ENCODE assay signal across 1 cellular context in the genomic region with DNA sequence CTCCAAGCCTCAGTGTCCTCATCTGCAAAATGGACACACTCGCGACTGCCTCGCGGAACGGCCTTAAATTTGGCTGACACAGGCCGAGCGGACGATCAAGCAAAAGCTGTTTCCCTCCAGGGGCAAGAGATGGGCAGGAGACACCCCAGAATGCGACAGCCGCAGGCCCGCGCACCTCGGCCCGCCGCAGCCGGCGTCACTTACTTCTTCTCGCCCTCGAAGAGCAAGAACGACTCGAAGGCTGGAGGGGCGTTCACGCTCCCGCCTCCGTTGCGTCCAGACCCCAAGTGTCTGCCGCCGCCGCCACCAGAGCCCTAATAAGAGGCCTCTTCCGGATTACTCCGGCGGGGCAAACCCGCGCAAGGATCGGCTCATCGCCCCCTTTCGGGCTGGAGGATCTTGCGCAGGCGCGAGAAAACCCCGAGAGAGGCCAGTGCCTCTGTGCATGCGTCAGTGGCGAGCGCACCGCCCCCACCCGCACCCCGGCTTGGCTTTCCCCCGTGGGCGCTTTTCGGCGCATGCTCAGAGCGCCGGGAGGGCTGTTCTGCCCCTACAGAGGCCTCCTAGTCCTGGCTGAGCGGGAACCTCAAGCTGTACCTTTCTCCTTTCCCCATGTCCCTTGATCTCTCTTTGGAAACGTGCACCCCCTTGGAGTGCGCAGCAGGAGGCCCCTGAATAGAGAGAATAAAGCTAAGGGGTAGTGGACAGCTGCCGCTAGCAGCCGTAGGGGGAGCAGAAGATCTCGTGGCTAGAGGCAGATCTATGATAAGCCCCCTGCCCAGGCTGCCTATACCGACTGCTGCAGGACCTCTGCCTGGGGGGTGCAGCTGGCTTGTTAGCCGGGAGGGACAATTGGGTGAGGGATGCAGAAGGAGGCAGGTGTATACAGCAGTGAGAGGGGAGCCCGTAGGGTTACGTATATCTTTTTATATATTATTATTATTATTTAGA.
TF ChIP-seq lines count a peak whose summit lies in the region.
"Not testable (repeated sequence)": the region's sequence is repeated elsewhere in the genome, so short reads cannot be mapped to it uniquely, and the experiment has no call there.

No MANE protein-coding gene starts in this region.

TF ChIP-seq in HepG2, 621 proteins besides CTCF, POLR2A, EP300 and RAD21 (continued from another document and continues in another):
- TF ChIP-seq, protein P1, sequence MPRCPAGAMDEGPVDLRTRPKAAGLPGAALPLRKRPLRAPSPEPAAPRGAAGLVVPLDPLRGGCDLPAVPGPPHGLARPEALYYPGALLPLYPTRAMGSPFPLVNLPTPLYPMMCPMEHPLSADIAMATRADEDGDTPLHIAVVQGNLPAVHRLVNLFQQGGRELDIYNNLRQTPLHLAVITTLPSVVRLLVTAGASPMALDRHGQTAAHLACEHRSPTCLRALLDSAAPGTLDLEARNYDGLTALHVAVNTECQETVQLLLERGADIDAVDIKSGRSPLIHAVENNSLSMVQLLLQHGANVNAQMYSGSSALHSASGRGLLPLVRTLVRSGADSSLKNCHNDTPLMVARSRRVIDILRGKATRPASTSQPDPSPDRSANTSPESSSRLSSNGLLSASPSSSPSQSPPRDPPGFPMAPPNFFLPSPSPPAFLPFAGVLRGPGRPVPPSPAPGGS (CRISPR knock-in tag; IDR thresholded peaks at IDR 0.05): peak; percentile 61
- TF ChIP-seq TBX3 (IDR thresholded peaks at IDR 0.05; ENCODE audit: borderline replicate concordance) (peak; percentile 66; the same call in 1 of the 2 replicates), ZNF124 (CRISPR knock-in tag; IDR thresholded peaks at IDR 0.05) (0 out of 2 replicates have a peak, but pooled peaks have one; percentile 76), ZKSCAN8 (CRISPR knock-in tag; IDR thresholded peaks at IDR 0.05; ENCODE audit: borderline replicate concordance) (peak; percentile 68; the same call in 1 of the 2 replicates), ZNF761 (CRISPR knock-in tag; conservative IDR thresholded peaks at IDR 0.05) (0 out of 2 replicates have a peak, but pooled peaks have one; percentile 48), PHF21A (CRISPR knock-in tag; IDR thresholded peaks at IDR 0.05) (peak; percentile 13; the same call in 1 of the 2 replicates), HCFC1 (IDR thresholded peaks at IDR 0.05; ENCODE audit: low read depth, low read length) (peak; percentile 54), SOX6 (CRISPR knock-in tag; IDR thresholded peaks at IDR 0.05) (peak; percentile 70), RFXANK (CRISPR knock-in tag; IDR thresholded peaks at IDR 0.05) (peak; percentile 63; the same call in 1 of the 2 replicates), YY1 (IDR thresholded peaks at IDR 0.05; ENCODE audit: insufficient read depth, insufficient replicate concordance, low read depth, low read length) (peak; percentile 64), TEAD3 (CRISPR knock-in tag; optimal IDR thresholded peaks at IDR 0.05; ENCODE audit: borderline replicate concordance) (peak; percentile 66), TSC22D2 (CRISPR knock-in tag; IDR thresholded peaks at IDR 0.05; ENCODE audit: borderline replicate concordance) (peak; percentile 49; the same call in 1 of the 2 replicates), CBX5 (CRISPR knock-in tag; IDR thresholded peaks at IDR 0.05; ENCODE audit: borderline replicate concordance) (peak; percentile 91; the same call in 1 of the 2 replicates), TOE1 (CRISPR knock-in tag; IDR thresholded peaks at IDR 0.05) (0 out of 2 replicates have a peak, but pooled peaks have one; percentile 69), GABPA (IDR thresholded peaks at IDR 0.05; ENCODE audit: low read depth, low read length) (peak; percentile 63), GABPA (CRISPR knock-in tag; IDR thresholded peaks at IDR 0.05; ENCODE audit: low read depth) (peak; percentile 92), DMAP1 (CRISPR knock-in tag; IDR thresholded peaks at IDR 0.05) (peak; percentile 84), MIER3 (CRISPR knock-in tag; IDR thresholded peaks at IDR 0.05; ENCODE audit: borderline replicate concordance) (peak; percentile 63; the same call in 1 of the 2 replicates), ZNF232 (CRISPR knock-in tag; IDR thresholded peaks at IDR 0.05; ENCODE audit: borderline replicate concordance) (peak; percentile 57; the same call in 1 of the 2 replicates), ZNF768 (CRISPR knock-in tag; IDR thresholded peaks at IDR 0.05) (peak; percentile 29; the same call in 1 of the 2 replicates)
- TF ChIP-seq, protein P2, sequence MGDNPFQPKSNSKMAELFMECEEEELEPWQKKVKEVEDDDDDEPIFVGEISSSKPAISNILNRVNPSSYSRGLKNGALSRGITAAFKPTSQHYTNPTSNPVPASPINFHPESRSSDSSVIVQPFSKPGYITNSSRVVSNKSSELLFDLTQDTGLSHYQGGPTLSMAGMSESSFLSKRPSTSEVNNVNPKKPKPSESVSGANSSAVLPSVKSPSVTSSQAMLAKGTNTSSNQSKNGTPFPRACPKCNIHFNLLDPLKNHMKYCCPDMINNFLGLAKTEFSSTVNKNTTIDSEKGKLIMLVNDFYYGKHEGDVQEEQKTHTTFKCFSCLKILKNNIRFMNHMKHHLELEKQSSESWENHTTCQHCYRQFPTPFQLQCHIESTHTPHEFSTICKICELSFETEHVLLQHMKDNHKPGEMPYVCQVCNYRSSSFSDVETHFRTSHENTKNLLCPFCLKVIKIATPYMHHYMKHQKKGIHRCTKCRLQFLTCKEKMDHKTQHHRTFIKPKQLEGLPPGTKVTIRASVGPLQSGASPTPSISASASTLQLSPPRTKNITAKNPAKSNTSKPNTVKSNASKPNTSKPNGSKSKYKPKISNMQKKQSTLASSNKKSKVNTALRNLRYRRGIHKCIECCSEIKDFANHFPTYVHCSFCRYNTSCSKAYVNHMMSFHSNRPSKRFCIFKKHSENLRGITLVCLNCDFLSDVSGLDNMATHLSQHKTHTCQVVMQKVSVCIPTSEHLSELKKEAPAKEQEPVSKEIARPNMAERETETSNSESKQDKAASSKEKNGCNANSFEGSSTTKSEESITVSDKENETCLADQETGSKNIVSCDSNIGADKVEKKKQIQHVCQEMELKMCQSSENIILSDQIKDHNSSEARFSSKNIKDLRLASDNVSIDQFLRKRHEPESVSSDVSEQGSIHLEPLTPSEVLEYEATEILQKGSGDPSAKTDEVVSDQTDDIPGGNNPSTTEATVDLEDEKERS (CRISPR knock-in tag; IDR thresholded peaks at IDR 0.05): 0 out of 2 replicates have a peak, but pooled peaks have one; percentile 37
- TF ChIP-seq SOX6 (IDR thresholded peaks at IDR 0.05): not testable (repeated sequence)
- TF ChIP-seq, protein P3, sequence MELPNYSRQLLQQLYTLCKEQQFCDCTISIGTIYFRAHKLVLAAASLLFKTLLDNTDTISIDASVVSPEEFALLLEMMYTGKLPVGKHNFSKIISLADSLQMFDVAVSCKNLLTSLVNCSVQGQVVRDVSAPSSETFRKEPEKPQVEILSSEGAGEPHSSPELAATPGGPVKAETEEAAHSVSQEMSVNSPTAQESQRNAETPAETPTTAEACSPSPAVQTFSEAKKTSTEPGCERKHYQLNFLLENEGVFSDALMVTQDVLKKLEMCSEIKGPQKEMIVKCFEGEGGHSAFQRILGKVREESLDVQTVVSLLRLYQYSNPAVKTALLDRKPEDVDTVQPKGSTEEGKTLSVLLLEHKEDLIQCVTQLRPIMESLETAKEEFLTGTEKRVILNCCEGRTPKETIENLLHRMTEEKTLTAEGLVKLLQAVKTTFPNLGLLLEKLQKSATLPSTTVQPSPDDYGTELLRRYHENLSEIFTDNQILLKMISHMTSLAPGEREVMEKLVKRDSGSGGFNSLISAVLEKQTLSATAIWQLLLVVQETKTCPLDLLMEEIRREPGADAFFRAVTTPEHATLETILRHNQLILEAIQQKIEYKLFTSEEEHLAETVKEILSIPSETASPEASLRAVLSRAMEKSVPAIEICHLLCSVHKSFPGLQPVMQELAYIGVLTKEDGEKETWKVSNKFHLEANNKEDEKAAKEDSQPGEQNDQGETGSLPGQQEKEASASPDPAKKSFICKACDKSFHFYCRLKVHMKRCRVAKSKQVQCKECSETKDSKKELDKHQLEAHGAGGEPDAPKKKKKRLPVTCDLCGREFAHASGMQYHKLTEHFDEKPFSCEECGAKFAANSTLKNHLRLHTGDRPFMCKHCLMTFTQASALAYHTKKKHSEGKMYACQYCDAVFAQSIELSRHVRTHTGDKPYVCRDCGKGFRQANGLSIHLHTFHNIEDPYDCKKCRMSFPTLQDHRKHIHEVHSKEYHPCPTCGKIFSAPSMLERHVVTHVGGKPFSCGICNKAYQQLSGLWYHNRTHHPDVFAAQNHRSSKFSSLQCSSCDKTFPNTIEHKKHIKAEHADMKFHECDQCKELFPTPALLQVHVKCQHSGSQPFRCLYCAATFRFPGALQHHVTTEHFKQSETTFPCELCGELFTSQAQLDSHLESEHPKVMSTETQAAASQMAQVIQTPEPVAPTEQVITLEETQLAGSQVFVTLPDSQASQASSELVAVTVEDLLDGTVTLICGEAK (IDR thresholded peaks at IDR 0.05): not testable (repeated sequence)
- TF ChIP-seq, protein P3 (CRISPR knock-in tag; IDR thresholded peaks at IDR 0.05): peak; percentile 77
- TF ChIP-seq, protein P4, sequence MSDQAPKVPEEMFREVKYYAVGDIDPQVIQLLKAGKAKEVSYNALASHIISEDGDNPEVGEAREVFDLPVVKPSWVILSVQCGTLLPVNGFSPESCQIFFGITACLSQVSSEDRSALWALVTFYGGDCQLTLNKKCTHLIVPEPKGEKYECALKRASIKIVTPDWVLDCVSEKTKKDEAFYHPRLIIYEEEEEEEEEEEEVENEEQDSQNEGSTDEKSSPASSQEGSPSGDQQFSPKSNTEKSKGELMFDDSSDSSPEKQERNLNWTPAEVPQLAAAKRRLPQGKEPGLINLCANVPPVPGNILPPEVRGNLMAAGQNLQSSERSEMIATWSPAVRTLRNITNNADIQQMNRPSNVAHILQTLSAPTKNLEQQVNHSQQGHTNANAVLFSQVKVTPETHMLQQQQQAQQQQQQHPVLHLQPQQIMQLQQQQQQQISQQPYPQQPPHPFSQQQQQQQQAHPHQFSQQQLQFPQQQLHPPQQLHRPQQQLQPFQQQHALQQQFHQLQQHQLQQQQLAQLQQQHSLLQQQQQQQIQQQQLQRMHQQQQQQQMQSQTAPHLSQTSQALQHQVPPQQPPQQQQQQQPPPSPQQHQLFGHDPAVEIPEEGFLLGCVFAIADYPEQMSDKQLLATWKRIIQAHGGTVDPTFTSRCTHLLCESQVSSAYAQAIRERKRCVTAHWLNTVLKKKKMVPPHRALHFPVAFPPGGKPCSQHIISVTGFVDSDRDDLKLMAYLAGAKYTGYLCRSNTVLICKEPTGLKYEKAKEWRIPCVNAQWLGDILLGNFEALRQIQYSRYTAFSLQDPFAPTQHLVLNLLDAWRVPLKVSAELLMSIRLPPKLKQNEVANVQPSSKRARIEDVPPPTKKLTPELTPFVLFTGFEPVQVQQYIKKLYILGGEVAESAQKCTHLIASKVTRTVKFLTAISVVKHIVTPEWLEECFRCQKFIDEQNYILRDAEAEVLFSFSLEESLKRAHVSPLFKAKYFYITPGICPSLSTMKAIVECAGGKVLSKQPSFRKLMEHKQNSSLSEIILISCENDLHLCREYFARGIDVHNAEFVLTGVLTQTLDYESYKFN (CRISPR knock-in tag; conservative IDR thresholded peaks at IDR 0.05): peak; percentile 64
- TF ChIP-seq, protein P5, sequence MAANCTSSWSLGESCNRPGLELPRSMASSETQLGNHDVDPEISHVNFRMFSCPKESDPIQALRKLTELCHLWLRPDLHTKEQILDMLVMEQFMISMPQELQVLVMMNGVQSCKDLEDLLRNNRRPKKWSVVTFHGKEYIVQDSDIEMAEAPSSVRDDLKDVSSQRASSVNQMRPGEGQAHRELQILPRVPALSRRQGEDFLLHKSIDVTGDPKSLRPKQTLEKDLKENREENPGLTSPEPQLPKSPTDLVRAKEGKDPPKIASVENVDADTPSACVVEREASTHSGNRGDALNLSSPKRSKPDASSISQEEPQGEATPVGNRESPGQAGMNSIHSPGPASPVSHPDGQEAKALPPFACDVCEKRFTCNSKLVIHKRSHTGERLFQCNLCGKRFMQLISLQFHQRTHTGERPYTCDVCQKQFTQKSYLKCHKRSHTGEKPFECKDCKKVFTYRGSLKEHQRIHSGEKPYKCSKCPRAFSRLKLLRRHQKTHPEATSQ (CRISPR knock-in tag; IDR thresholded peaks at IDR 0.05; ENCODE audit: borderline replicate concordance): peak; percentile 19; the same call in 1 of the 2 replicates
